Comparison of ENCODE assay signal across 26 cellular contexts in the genomic region with DNA sequence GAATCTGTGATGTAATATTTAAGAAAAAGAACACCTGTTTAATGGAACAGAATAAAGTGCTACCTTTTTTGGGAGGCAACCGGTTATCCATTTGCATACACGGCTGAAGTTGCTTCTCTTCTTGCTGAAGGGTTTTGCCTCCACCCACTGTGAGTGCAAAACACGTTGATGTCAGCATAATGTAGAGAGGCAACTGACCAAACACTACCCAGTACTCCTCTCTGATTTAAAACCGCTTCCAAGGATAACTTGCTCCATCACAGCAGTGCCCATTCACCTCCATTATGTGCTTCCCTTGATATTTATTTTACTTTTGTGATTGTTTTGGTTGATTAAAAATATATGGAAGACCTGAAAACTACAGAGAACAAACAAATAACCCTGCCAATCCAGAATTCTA. TPM values are rescaled to one million over a fixed set of nuclear protein-coding genes. Genes with fewer than 3 reads are reported as not detected.
DNase-seq lines count a peak whose midpoint lies in the region; ATAC-seq, FAIRE-seq and TF ChIP-seq lines count a peak whose summit lies in the region.
"Had no signal": no experiment of that assay in that cellular context is flagged by ENCODE, and none has a peak within 500 bp of the region (broad histone marks: within the 10 kb centered on the region; RNA-seq: fewer than 3 reads in every experiment).

No MANE protein-coding gene starts in this region.

- CTCF ChIA-PET in A549 (lab: Yijun Ruan, JAX): no interaction called here

- ATAC-seq in A549 (no peak), right lobe of liver (peak; percentile 34 to 61 (median 48)), gastroesophageal sphincter (no peak), HG02642 (IDR thresholded peaks at IDR 0.05; ENCODE audit: poor library complexity, unreplicated experiment) (no peak)
- ATAC-seq: GM12878 had no signal

- TF ChIP-seq RAD21 in A549 (conservative IDR thresholded peaks at IDR 0.05 in 1 of 2, IDR thresholded peaks at IDR 0.05 in 1 of 2): no peak

- intact Hi-C loops in right lobe of liver (cut with DNase I): loop anchor here in 1 of 2 donors (10.0 kb wide), 1 partner anchor 54 kb away; no protein-coding TSS in a partner anchor

- WGBS in A549 (ENCODE audit: missing lambda C conversion rate): 59% methylated on average over 4 of the region's 4 CpGs
- WGBS in right lobe of liver (ENCODE audit: insufficient coverage, low coverage, low lambda C conversion rate, missing lambda C conversion rate): 21% methylated on average over 4 of the region's 4 CpGs
- 51 to 60% methylated on average over 3 to 4 of the region's 4 CpGs for WGBS in gastroesophageal sphincter (ENCODE audit: low coverage in 1 of 2), 2 donors

- peaks cover 28% of the 10 kb centered on the region for H3K4me1 ChIP-seq in A549
- peaks cover 0 to 12% (median 6%) of the 10 kb centered on the region in 4 donors for H3K4me1 ChIP-seq in right lobe of liver
- no peaks in the 10 kb centered on the region for H3K4me1 ChIP-seq in gastroesophageal sphincter
- H3K4me1 ChIP-seq: BE2C had no signal

- DNase-seq in A549 (ENCODE audit: low read depth in 1 of 2, low spot score in 1 of 2) (no peak), HTR-8/SVneo (ENCODE audit: insufficient read length, low spot score) (no peak), kidney tubule cell (ENCODE audit: low spot score) (peak; percentile 15), right lobe of liver (no peak), middle frontal gyrus (ENCODE audit: extremely low spot score, low spot score) (no peak)
- DNase-seq: 8988T; BE2C; C1 segment of cervical spinal cord; CD4-positive, CD25-positive, alpha-beta regulatory T cell; CD8-positive, alpha-beta memory T cell; COR-L47; DMS 273 treated with DMSO at 0.1 percent for 48 hours; DMS53; DND-41; EL; GM23248; HCEC 1CT had no signal

- H3K36me3 ChIP-seq in right lobe of liver (no peaks in the 10 kb centered on the region), gastroesophageal sphincter (no peaks in the 10 kb centered on the region)
- H3K36me3 ChIP-seq: BE2C had no signal

- POLR2A ChIA-PET in A549 (lab: Yijun Ruan, JAX): no interaction called here

- H3K4me3 ChIP-seq in A549 (no peak overlapping the region), right lobe of liver (peak overlapping the region; percentile 31 to 48 (median 39)), gastroesophageal sphincter (no peak overlapping the region)
- H3K4me3 ChIP-seq: GM12878, GM23248 had no signal

- TF ChIP-seq CTCF in A549 (IDR thresholded peaks at IDR 0.05): no peak
- TF ChIP-seq CTCF in right lobe of liver (IDR thresholded peaks at IDR 0.05): no peak
- no peak for TF ChIP-seq CTCF in gastroesophageal sphincter (IDR thresholded peaks at IDR 0.05)

- FAIRE-seq in A549 (lab: Jason Lieb, UNC) (no peak), HTR-8/SVneo (lab: Jason Lieb, UNC) (peak; percentile 48)
- FAIRE-seq: GM12878, GM19239 had no signal

- no peaks in the 10 kb centered on the region for H3K27me3 ChIP-seq in right lobe of liver
- H3K27me3 ChIP-seq in gastroesophageal sphincter: no peaks in the 10 kb centered on the region
- H3K27me3 ChIP-seq: BE2C had no signal

- H3K4me2 ChIP-seq in A549: no peak overlapping the region

- TF ChIP-seq EP300 in A549 (IDR thresholded peaks at IDR 0.05): no peak
- no peak for TF ChIP-seq EP300 in gastroesophageal sphincter (IDR thresholded peaks at IDR 0.05)

- no peak for TF ChIP-seq POLR2A in A549 (IDR thresholded peaks at IDR 0.05; ENCODE audit: low read length)
- TF ChIP-seq POLR2A in right lobe of liver (IDR thresholded peaks at IDR 0.05): peak; percentile 53
- no peak for TF ChIP-seq POLR2A in gastroesophageal sphincter (IDR thresholded peaks at IDR 0.05)

- no peak overlapping the region; a peak in 2 of 6 replicates for H3K27ac ChIP-seq in A549
- H3K27ac ChIP-seq in right lobe of liver: peak overlapping the region in 2 of 3 donors; percentile 85 to 90
- no peak overlapping the region for H3K27ac ChIP-seq in gastroesophageal sphincter
- H3K27ac ChIP-seq: GM23248, HL-60 had no signal

- no peaks in the 10 kb centered on the region for H3K9me3 ChIP-seq in A549
- no peaks in the 10 kb centered on the region for H3K9me3 ChIP-seq in right lobe of liver
- no peaks in the 10 kb centered on the region for H3K9me3 ChIP-seq in gastroesophageal sphincter
- H3K9me3 ChIP-seq: BE2C had no signal

TF ChIP-seq in A549, 52 proteins besides CTCF, POLR2A, EP300 and RAD21:
- TF ChIP-seq CBX8 (IDR thresholded peaks at IDR 0.05): no peak
- no peak for TF ChIP-seq RNF2 (IDR thresholded peaks at IDR 0.05; ENCODE audit: borderline replicate concordance, low read depth)
- TF ChIP-seq, protein P1, sequence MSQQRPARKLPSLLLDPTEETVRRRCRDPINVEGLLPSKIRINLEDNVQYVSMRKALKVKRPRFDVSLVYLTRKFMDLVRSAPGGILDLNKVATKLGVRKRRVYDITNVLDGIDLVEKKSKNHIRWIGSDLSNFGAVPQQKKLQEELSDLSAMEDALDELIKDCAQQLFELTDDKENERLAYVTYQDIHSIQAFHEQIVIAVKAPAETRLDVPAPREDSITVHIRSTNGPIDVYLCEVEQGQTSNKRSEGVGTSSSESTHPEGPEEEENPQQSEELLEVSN (IDR thresholded peaks at IDR 0.05; ENCODE audit: borderline replicate concordance, low read depth): no peak
- no peak for TF ChIP-seq ZSCAN20 (CRISPR knock-in tag; IDR thresholded peaks at IDR 0.05)
- no peak for TF ChIP-seq HOXB13 (CRISPR knock-in tag; IDR thresholded peaks at IDR 0.05; ENCODE audit: low read depth)
- peak; percentile 37 for TF ChIP-seq MAFK (IDR thresholded peaks at IDR 0.05; ENCODE audit: partially characterized antibody)
TF ChIP-seq in A549: peak in this region for 1.

RNA-seq across cellular contexts. Expression of a gene that starts 1.4 kb away (rescaled TPM):
- polyA plus RNA-seq in A549 (2011; rRNA removed): 1.1 and 1.2 TPM in 2 replicates
- polyA plus RNA-seq in A549 (2012; cell fraction: cytosol; rRNA removed): 0.07 and 0.10 TPM in 2 replicates
- 0.12 and 0.58 TPM in 2 replicates for polyA plus RNA-seq in A549 (2012; cell fraction: nucleus; rRNA removed)
- 0.51 to 0.79 TPM (median 0.57 TPM) in 3 replicates for polyA plus RNA-seq in A549 (2017; fragmentation: RNase III; extraction: RNeasy Plus Mini Kit Qiagen cat#74134 plus additional on column Dnase treatment)
- polyA minus RNA-seq in A549 (2011; rRNA and poly(A)+ RNA removed): 0.37 and 0.39 TPM in 2 replicates
- total RNA-seq in right lobe of liver: 10 to 100 TPM; 10.5 to 22.8 (median 14.5) TPM
- not detected for total RNA-seq in gastroesophageal sphincter
- total RNA-seq: CD4-positive, CD25-positive, alpha-beta regulatory T cell; CD8-positive, alpha-beta memory T cell; G401; GM12878; GM23248; H4; HT1080 had no signal
- polyA plus RNA-seq: CD4-positive, CD25-positive, alpha-beta regulatory T cell; CD8-positive, alpha-beta memory T cell; GM12878; GM23248; IgD-negative memory B cell had no signal

RNA-seq across cellular contexts. Expression of a gene that starts 43.6 kb away (rescaled TPM):
- polyA plus RNA-seq in A549 (2011; rRNA removed) (7.5 and 9.0 TPM in 2 replicates), A549 (2017; fragmentation: RNase III; extraction: RNeasy Plus Mini Kit Qiagen cat#74134 plus additional on column Dnase treatment) (3.8 to 5.3 TPM (median 4.4 TPM) in 3 replicates)
- polyA plus RNA-seq in A549 (2012; cell fraction: cytosol; rRNA removed): 0.82 and 0.89 TPM in 2 replicates
- polyA plus RNA-seq in A549 (2012; cell fraction: nucleus; rRNA removed): 2.6 and 3.3 TPM in 2 replicates
- 2.9 and 4.3 TPM in 2 replicates for polyA minus RNA-seq in A549 (2011; rRNA and poly(A)+ RNA removed)
- total RNA-seq in right lobe of liver (10 to 100 TPM in 5 of 6 experiments, 1 to 10 TPM in 1; 9.5 to 31.4 (median 20.8) TPM), gastroesophageal sphincter (not detected)
- total RNA-seq: CD4-positive, CD25-positive, alpha-beta regulatory T cell; CD8-positive, alpha-beta memory T cell; G401; GM12878; GM23248; HT1080 had no signal
- polyA plus RNA-seq: CD8-positive, alpha-beta memory T cell; GM12878; GM23248; IgD-negative memory B cell had no signal

Comparison
In these comparisons a context has a peak if more than half of its experiments do, and no peak if none do; other contexts are left out.
1. ATAC-seq: peak in right lobe of liver (4 of 4); none in A549 (0 of 2), gastroesophageal sphincter (single experiment) and HG02642 (single experiment).
2. H3K27ac ChIP-seq: peak in right lobe of liver (2 of 3); none in A549 (0 of 2) and gastroesophageal sphincter (0 of 4).
3. H3K4me3 ChIP-seq: peak in right lobe of liver (3 of 3); none in A549 (single experiment) and gastroesophageal sphincter (0 of 2).
4. RNA of a gene that starts 1.4 kb away (total RNA-seq): 10.5 to 22.8 TPM in right lobe of liver; not detected in gastroesophageal sphincter; every median in the first group is over 10 times any median in the second.
5. RNA of a gene that starts 43.6 kb away (total RNA-seq): 9.5 to 31.4 TPM in right lobe of liver; not detected in gastroesophageal sphincter; every median in the first group is over 10 times any median in the second.